ENCODE assay signal across 9 cellular contexts in the genomic region with DNA sequence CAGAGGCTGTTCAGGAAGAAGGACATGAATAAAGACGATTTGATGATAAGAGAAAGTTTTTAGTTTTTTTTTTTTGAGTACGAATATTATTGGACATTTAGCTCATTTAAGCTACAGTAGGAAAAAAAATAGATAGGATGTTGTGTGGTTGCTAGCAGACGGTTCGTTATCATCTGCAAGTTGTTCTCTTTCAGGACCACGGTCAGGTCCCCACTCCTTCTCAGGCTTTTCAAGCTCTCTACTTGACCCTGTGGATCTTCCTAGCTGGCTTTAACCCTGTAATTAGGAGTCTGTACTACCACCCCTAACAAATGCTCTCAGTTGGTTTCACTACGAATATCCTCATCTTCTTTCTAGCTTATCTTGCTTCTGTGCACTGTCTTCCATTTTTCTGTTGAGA. TPM values are rescaled to one million over a fixed set of nuclear protein-coding genes. Genes with fewer than 3 reads are reported as not detected.
A peak's percentile ranks its signal among the peaks of the same experiment; 100 is the strongest.
DNase-seq lines count a peak whose midpoint lies in the region; ATAC-seq and TF ChIP-seq lines count a peak whose summit lies in the region.
"Had no signal": no experiment of that assay in that cellular context is flagged by ENCODE, and none has a peak within 500 bp of the region (broad histone marks: within the 10 kb centered on the region; RNA-seq: fewer than 3 reads in every experiment).

No MANE protein-coding gene starts in this region.

- peaks cover 7% of the 10 kb centered on the region for H3K9me3 Mint-ChIP-seq in nephron progenitor cell

- DNase-seq in DMS53 (lab: John Stamatoyannopoulos, UW) = peak; percentile 12
- no peak for DNase-seq in DMS53 treated with DMSO at 0.1 percent for 48 hours (lab: John Stamatoyannopoulos, UW; ENCODE audit: unreplicated experiment)
- DNase-seq in NB4 (ENCODE audit: low read depth) = peak; percentile 39
- DNase-seq in choroid plexus epithelial cell (ENCODE audit: low read depth) = peak; percentile 19
- DNase-seq in nephron progenitor cell = peak; percentile 70
- no peak for DNase-seq in left lobe of liver (ENCODE audit: low spot score)

- TF ChIP-seq CTCF in NB4 (IDR thresholded peaks at IDR 0.05; ENCODE audit: low read depth, low read length) (no peak), choroid plexus epithelial cell (conservative IDR thresholded peaks at IDR 0.05; ENCODE audit: low read depth, low read length) (no peak), nephron progenitor cell (IDR thresholded peaks at IDR 0.05) (no peak)

- peak overlapping the region; percentile 83 for H3K4me3 Mint-ChIP-seq in nephron progenitor cell

- no peak for ATAC-seq in left lobe of liver
- ATAC-seq in HG02981 (IDR thresholded peaks at IDR 0.05; ENCODE audit: unreplicated experiment) = no peak
- ATAC-seq in GM21737 (IDR thresholded peaks at IDR 0.05; ENCODE audit: unreplicated experiment) = no peak
- ATAC-seq: stimulated activated naive CD8-positive, alpha-beta T cell treated with anti-CD3 and anti-CD28 coated beads, Interleukin-15, amount 100 ng/mL, for 72 hours had no signal

- no peak overlapping the region for H3K4me3 ChIP-seq in NB4 (ENCODE audit: low read depth, low read length)
- no peak overlapping the region for H3K4me3 ChIP-seq in choroid plexus epithelial cell (ENCODE audit: low read depth, low read length)

- no peak for TF ChIP-seq POLR2A in NB4 (IDR thresholded peaks at IDR 0.05; ENCODE audit: extremely low read depth, insufficient read length)

- peaks cover 36% of the 10 kb centered on the region for H3K27me3 Mint-ChIP-seq in nephron progenitor cell (ENCODE audit: low read depth, poor library complexity)

- H3K27ac Mint-ChIP-seq in nephron progenitor cell = no peak overlapping the region
- H3K27ac Mint-ChIP-seq: stimulated activated naive CD8-positive, alpha-beta T cell treated with anti-CD3 and anti-CD28 coated beads, Interleukin-15, amount 100 ng/mL, for 72 hours had no signal

- peaks cover 17% of the 10 kb centered on the region for H3K4me1 Mint-ChIP-seq in nephron progenitor cell

- no peaks in the 10 kb centered on the region for H3K36me3 Mint-ChIP-seq in nephron progenitor cell (ENCODE audit: low read depth)

RNA-seq across cellular contexts. Expression of a gene that starts 1.1 kb away (rescaled TPM):
- total RNA-seq in left lobe of liver = not detected

Comparison
In these comparisons a context has a peak if more than half of its experiments do, and no peak if none do; other contexts are left out.
1. DNase-seq: peak in DMS53 (single experiment), NB4 (single experiment), choroid plexus epithelial cell (single experiment) and nephron progenitor cell (single experiment); none in DMS53 treated with DMSO at 0.1 percent for 48 hours (single experiment) and left lobe of liver (single experiment).